Comparison of ENCODE assay signal across 15 cellular contexts in the genomic region with DNA sequence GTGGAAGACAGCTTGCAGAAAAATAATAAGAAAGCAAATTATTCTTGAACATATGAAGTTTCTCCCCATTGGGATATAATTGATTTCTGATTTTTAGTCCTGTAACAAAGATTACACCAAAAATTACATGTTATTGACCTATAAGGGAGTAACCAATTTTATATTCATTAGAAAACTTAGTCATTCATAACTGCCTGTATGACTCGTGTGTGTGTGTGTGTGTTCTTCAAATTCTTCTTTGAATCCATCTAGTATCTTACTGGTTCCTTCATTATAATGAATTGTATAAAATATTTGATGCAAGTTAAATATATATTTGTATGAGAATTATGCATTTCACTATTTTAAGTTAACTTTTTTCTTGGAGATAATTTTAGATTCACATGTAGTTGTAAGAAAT.
A peak's percentile ranks its signal among the peaks of the same experiment; 100 is the strongest.
DNase-seq lines count a peak whose midpoint lies in the region; ATAC-seq and TF ChIP-seq lines count a peak whose summit lies in the region.
"Had no signal": no experiment of that assay in that cellular context is flagged by ENCODE, and none has a peak within 500 bp of the region (broad histone marks: within the 10 kb centered on the region; RNA-seq: fewer than 3 reads in every experiment).

No MANE protein-coding gene starts in this region.

- TF ChIP-seq CTCF in PC-3 (conservative IDR thresholded peaks at IDR 0.05; ENCODE audit: low read depth, low read length) = no peak
- TF ChIP-seq CTCF in epithelial cell of esophagus (IDR thresholded peaks at IDR 0.05; ENCODE audit: insufficient read depth, low read depth, low read length, missing control alignments) = no peak
- TF ChIP-seq CTCF in foreskin keratinocyte (conservative IDR thresholded peaks at IDR 0.05) = no peak

- H3K9me3 Mint-ChIP-seq in CD4-positive, alpha-beta memory T cell = peaks cover 2 to 15% (median 6%) of the 10 kb centered on the region in 8 donors
- H3K9me3 Mint-ChIP-seq: GM23338 had no signal

- ATAC-seq in PC-3 = no peak
- no peak for ATAC-seq in foreskin keratinocyte
- ATAC-seq: GM23338 had no signal

- H3K4me1 ChIP-seq in GM23248 (ENCODE audit: insufficient read depth) = peaks cover 33% of the 10 kb centered on the region
- H3K4me1 ChIP-seq in PC-3 (ENCODE audit: insufficient read depth, low read length) = peaks cover 32% of the 10 kb centered on the region
- H3K4me1 ChIP-seq in foreskin keratinocyte = peaks cover 13% of the 10 kb centered on the region
- H3K4me1 ChIP-seq in CD4-positive, alpha-beta memory T cell (ENCODE audit: insufficient read depth, low read length) = no peaks in the 10 kb centered on the region
- H3K4me1 ChIP-seq: Caco-2 had no signal

- H3F3A ChIP-seq in GM23248 (ENCODE audit: insufficient read depth) = peaks cover 29% of the 10 kb centered on the region
- H3F3A ChIP-seq in PC-3 (ENCODE audit: low read length, unreplicated experiment) = peaks cover 6% of the 10 kb centered on the region

- POLR2A ChIA-PET in PC-3 (lab: Charles Lee; ENCODE audit: unreplicated experiment) = no interaction called here
- POLR2A ChIA-PET in CD4-positive, alpha-beta memory T cell (lab: Charles Lee; ENCODE audit: partially characterized antibody) = no interaction called here

- H3K4me3 ChIP-seq in GM23248 = no peak overlapping the region
- H3K4me3 ChIP-seq in PC-3 (ENCODE audit: low read length) = no peak overlapping the region
- no peak overlapping the region for H3K4me3 ChIP-seq in epithelial cell of esophagus (ENCODE audit: low read length)
- H3K4me3 ChIP-seq in CD4-positive, alpha-beta memory T cell (ENCODE audit: low read length in 2 of 2) = no peak overlapping the region
- H3K4me3 ChIP-seq: GM23338 had no signal

- H3K4me2 ChIP-seq in GM23248 (ENCODE audit: unreplicated experiment) (no peak overlapping the region), PC-3 (ENCODE audit: low read length) (no peak overlapping the region)
- H3K4me2 ChIP-seq: GM23338 had no signal

- WGBS in GM23248 (ENCODE audit: low coverage in 1 of 2, low lambda C conversion rate in 2 of 2, missing lambda C conversion rate in 2 of 2), 2 experiments = 53 to 70% methylated on average over 1 of the region's 1 CpG

- DNase-seq in GM23248 (peak; percentile 50), PC-3 (peak; percentile 31), epithelial cell of esophagus (ENCODE audit: low read depth) (peak; percentile 18), foreskin keratinocyte (peak; percentile 6 to 31), NCI-H1930 (lab: John Stamatoyannopoulos, UW) (no peak)
- DNase-seq in central memory CD4-positive, alpha-beta T cell = no peak
- no peak for DNase-seq in CD4-positive, alpha-beta memory T cell
- DNase-seq: Caco-2; CD8-positive, alpha-beta memory T cell; DND-41; GF-D8; H7 had no signal

- H3K27ac Mint-ChIP-seq in CD4-positive, alpha-beta memory T cell = no peak overlapping the region
- H3K27ac Mint-ChIP-seq: CD14-positive monocyte; CD8-positive, alpha-beta memory T cell; GM23338; IgD-negative memory B cell had no signal

- H3K36me3 Mint-ChIP-seq in CD4-positive, alpha-beta memory T cell = no peaks in the 10 kb centered on the region
- H3K36me3 Mint-ChIP-seq: CD14-positive monocyte; CD8-positive, alpha-beta memory T cell had no signal

- H3K36me3 ChIP-seq in GM23248 (ENCODE audit: low read depth) = no peaks in the 10 kb centered on the region
- H3K36me3 ChIP-seq in PC-3 (ENCODE audit: low read depth, low read length) = no peaks in the 10 kb centered on the region
- H3K36me3 ChIP-seq in CD4-positive, alpha-beta memory T cell (ENCODE audit: insufficient read depth, low read length) = no peaks in the 10 kb centered on the region

- CTCF ChIA-PET in PC-3 (lab: Charles Lee) = no interaction called here
- CTCF ChIA-PET in CD4-positive, alpha-beta memory T cell (lab: Charles Lee; ENCODE audit: partially characterized antibody) = no interaction called here

- no peak overlapping the region for H3K9ac ChIP-seq in GM23248
- no peak overlapping the region for H3K9ac ChIP-seq in PC-3 (ENCODE audit: low read length)

- H3K9me2 ChIP-seq in GM23248 (ENCODE audit: insufficient read depth) (no peaks in the 10 kb centered on the region), PC-3 (replicated peaks; ENCODE audit: low read length) (no peaks in the 10 kb centered on the region)

- H4K20me1 ChIP-seq in GM23248 (ENCODE audit: insufficient read depth) = no peaks in the 10 kb centered on the region
- no peaks in the 10 kb centered on the region for H4K20me1 ChIP-seq in PC-3 (ENCODE audit: low read length)

- no peaks in the 10 kb centered on the region for H3K79me2 ChIP-seq in GM23248 (ENCODE audit: insufficient read depth)
- no peaks in the 10 kb centered on the region for H3K79me2 ChIP-seq in PC-3 (ENCODE audit: low read length)

- H3K27ac ChIP-seq in GM23248 = no peak overlapping the region
- H3K27ac ChIP-seq in PC-3 (ENCODE audit: low read length) = peak overlapping the region; percentile 64; the same call in 1 of the 2 replicates
- H3K27ac ChIP-seq in foreskin keratinocyte = no peak overlapping the region
- no peak overlapping the region for H3K27ac ChIP-seq in CD4-positive, alpha-beta memory T cell (ENCODE audit: low read depth, low read length)

- no peak overlapping the region for H3K4me3 Mint-ChIP-seq in CD4-positive, alpha-beta memory T cell
- H3K4me3 Mint-ChIP-seq: CD14-positive monocyte; CD8-positive, alpha-beta memory T cell; GM23338; IgD-negative memory B cell had no signal

- H3K4me1 Mint-ChIP-seq in CD4-positive, alpha-beta memory T cell = no peaks in the 10 kb centered on the region
- H3K4me1 Mint-ChIP-seq: CD14-positive monocyte; CD8-positive, alpha-beta memory T cell; GM23338; IgD-negative memory B cell had no signal

- in situ Hi-C loops in GM23248 (cut with MboI) = no loop called here

- H3K27me3 Mint-ChIP-seq in CD4-positive, alpha-beta memory T cell = no peaks in the 10 kb centered on the region
- H3K27me3 Mint-ChIP-seq: CD8-positive, alpha-beta memory T cell; IgD-negative memory B cell had no signal

- H2AFZ ChIP-seq in GM23248 (no peak overlapping the region), PC-3 (ENCODE audit: low read length) (no peak overlapping the region)
- H2AFZ ChIP-seq: GM23338 had no signal

- BruUV-seq in PC-3 (replicated peaks; lab: Mats Ljungman, UMichigan) = no TSS peak

- intact Hi-C loops in PC-3 (cut with micrococcal nuclease) = no loop called here
- intact Hi-C loops in CD4-positive, alpha-beta memory T cell (cut with micrococcal nuclease) = no loop called here

- no peaks in the 10 kb centered on the region for H3K9me3 ChIP-seq in GM23248 (ENCODE audit: low read depth)
- no peaks in the 10 kb centered on the region for H3K9me3 ChIP-seq in PC-3 (ENCODE audit: low read length)
- no peaks in the 10 kb centered on the region for H3K9me3 ChIP-seq in CD4-positive, alpha-beta memory T cell (ENCODE audit: control insufficient read depth in 1 of 2, low read length in 2 of 2)
- H3K9me3 ChIP-seq: Caco-2 had no signal

- H3K27me3 ChIP-seq in GM23248 (replicated peaks; ENCODE audit: insufficient read depth) (no peaks in the 10 kb centered on the region), PC-3 (ENCODE audit: low read length) (no peaks in the 10 kb centered on the region), foreskin keratinocyte (no peaks in the 10 kb centered on the region)
- H3K27me3 ChIP-seq in CD4-positive, alpha-beta memory T cell (ENCODE audit: insufficient read depth, low read length) = no peaks in the 10 kb centered on the region

Comparison
In these comparisons a context has a peak if more than half of its experiments do, and no peak if none do; other contexts are left out.
1. DNase-seq: peak in GM23248 (single experiment), PC-3 (single experiment), epithelial cell of esophagus (single experiment) and foreskin keratinocyte (2 of 2); none in central memory CD4-positive, alpha-beta T cell (single experiment), NCI-H1930 (0 of 2) and CD4-positive, alpha-beta memory T cell (0 of 5).